Comparison of ENCODE assay signal across 27 cellular contexts in the genomic region with DNA sequence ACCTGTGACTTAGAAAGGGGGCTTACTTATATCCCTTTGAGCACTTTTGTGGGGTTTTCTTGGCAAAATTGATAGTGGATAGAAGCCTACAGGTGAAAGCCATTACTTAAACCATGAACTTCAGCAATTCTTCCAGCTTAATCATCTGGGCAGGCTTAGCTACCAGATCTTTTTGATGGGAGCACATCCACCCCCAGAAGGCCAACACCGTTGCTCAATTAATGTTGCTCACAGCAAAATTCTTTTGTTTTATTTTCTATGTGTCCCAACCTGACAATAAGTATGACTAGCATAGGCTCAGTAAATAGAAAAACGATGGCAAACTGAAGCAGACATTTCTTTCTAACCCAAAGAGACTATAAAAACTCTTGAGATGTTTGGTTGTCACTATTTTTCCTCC.
"Had no signal": no experiment of that assay in that cellular context is flagged by ENCODE, and none has a peak within 500 bp of the region (broad histone marks: within the 10 kb centered on the region; RNA-seq: fewer than 3 reads in every experiment).

No MANE protein-coding gene starts in this region.

- H3K27ac Mint-ChIP-seq: activated CD4-positive, alpha-beta T cell treated with anti-CD3 and anti-CD28 coated beads, Interleukin-2, amount 10 ng/mL, durations not matched to agents 7 days and 5 days; activated CD8-positive, alpha-beta T cell treated with anti-CD3 and anti-CD28 coated beads for 36 hours; activated T-helper 1 cell treated with anti-CD3 and anti-CD28 coated beads, Interleukin-12 subunit alpha, Interleukin-12 subunit beta, Interleukin-2, Interleukin-4 antibody, amounts not matched to agents 30 ng/mL and 10 ng/mL and 1 ng/mL, durations not matched to agents 14 hours and 24 hours and 36 hours; memory B cell; stimulated activated effector memory CD8-positive, alpha-beta T cell treated with anti-CD3 and anti-CD28 coated beads, Interleukin-12 subunit alpha, Interleukin-12 subunit beta, amount 100 ng/mL, for 72 hours; type B pancreatic cell had no signal

- H3K27me3 Mint-ChIP-seq: activated CD4-positive, alpha-beta T cell treated with anti-CD3 and anti-CD28 coated beads, Interleukin-2, amount 10 ng/mL, durations not matched to agents 7 days and 5 days; type B pancreatic cell had no signal

- DNase-seq: activated CD4-positive, alpha-beta T cell treated with anti-CD3 and anti-CD28 coated beads, Interleukin-2, amount 10 ng/mL, durations not matched to agents 7 days and 5 days; activated CD4-positive, CD25-positive, alpha-beta regulatory T cell treated with anti-CD3 and anti-CD28 coated beads, Interleukin-2, amount 50 U/mL, for 72 hours; activated CD8-positive, alpha-beta T cell treated with anti-CD3 and anti-CD28 coated beads for 36 hours; activated gamma-delta T cell; activated naive CD4-positive, alpha-beta T cell treated with anti-CD3 and anti-CD28 coated beads, Interleukin-2, amount 50 U/mL, for 16 hours; anterior cingulate cortex; central memory CD4-positive, alpha-beta T cell; dermis blood vessel endothelial cell; effector CD8-positive, alpha-beta T cell; head of caudate nucleus; left ventricle myocardium superior; naive B cell; nucleus accumbens; right cardiac atrium; stimulated activated CD4-positive, alpha-beta T cell treated with anti-CD3 and anti-CD28 coated beads, Interleukin-2, amount 100 ng/mL, for 24 hours; stomach had no signal

- H3K9me3 ChIP-seq: gastroesophageal sphincter, stomach, vagina had no signal

- H3K4me1 Mint-ChIP-seq: activated CD4-positive, alpha-beta T cell treated with anti-CD3 and anti-CD28 coated beads, Interleukin-2, amount 10 ng/mL, durations not matched to agents 7 days and 5 days; naive B cell; stimulated activated effector memory CD8-positive, alpha-beta T cell treated with anti-CD3 and anti-CD28 coated beads, Interleukin-12 subunit alpha, Interleukin-12 subunit beta, amount 100 ng/mL, for 72 hours had no signal

- H3K4me3 Mint-ChIP-seq: activated CD4-positive, alpha-beta T cell treated with anti-CD3 and anti-CD28 coated beads, Interleukin-2, amount 10 ng/mL, durations not matched to agents 7 days and 5 days; activated CD8-positive, alpha-beta T cell treated with anti-CD3 and anti-CD28 coated beads for 36 hours; activated T-helper 1 cell treated with anti-CD3 and anti-CD28 coated beads, Interleukin-12 subunit alpha, Interleukin-12 subunit beta, Interleukin-2, Interleukin-4 antibody, amounts not matched to agents 30 ng/mL and 10 ng/mL and 1 ng/mL, durations not matched to agents 14 hours and 24 hours and 36 hours; memory B cell; naive B cell; stimulated activated effector memory CD8-positive, alpha-beta T cell treated with anti-CD3 and anti-CD28 coated beads, Interleukin-12 subunit alpha, Interleukin-12 subunit beta, amount 100 ng/mL, for 72 hours; type B pancreatic cell had no signal

- H3K36me3 ChIP-seq: gastroesophageal sphincter, stomach, vagina had no signal

- H3K27me3 ChIP-seq: gastroesophageal sphincter, stomach, vagina had no signal

- H3K4me1 ChIP-seq: gastroesophageal sphincter, parathyroid adenoma, stomach, vagina had no signal

- H3K4me3 ChIP-seq: gastroesophageal sphincter, skin epidermis, stomach, vagina had no signal

- H3K9me3 Mint-ChIP-seq: activated CD4-positive, alpha-beta T cell treated with anti-CD3 and anti-CD28 coated beads, Interleukin-2, amount 10 ng/mL, durations not matched to agents 7 days and 5 days; activated CD8-positive, alpha-beta T cell treated with anti-CD3 and anti-CD28 coated beads for 36 hours; activated T-helper 1 cell treated with anti-CD3 and anti-CD28 coated beads, Interleukin-12 subunit alpha, Interleukin-12 subunit beta, Interleukin-2, Interleukin-4 antibody, amounts not matched to agents 30 ng/mL and 10 ng/mL and 1 ng/mL, durations not matched to agents 14 hours and 24 hours and 36 hours; brain; memory B cell; naive B cell; type B pancreatic cell had no signal

- H3K79me2 ChIP-seq: parathyroid adenoma had no signal

- H2AFZ ChIP-seq: parathyroid adenoma had no signal

- H3K27ac ChIP-seq: gastroesophageal sphincter, parathyroid adenoma, stomach, vagina, VCaP had no signal

- H3K9ac ChIP-seq: parathyroid adenoma had no signal

- H3K36me3 Mint-ChIP-seq: brain; memory B cell; naive B cell; stimulated activated effector memory CD8-positive, alpha-beta T cell treated with anti-CD3 and anti-CD28 coated beads, Interleukin-12 subunit alpha, Interleukin-12 subunit beta, amount 100 ng/mL, for 72 hours; type B pancreatic cell had no signal

- ATAC-seq: activated CD8-positive, alpha-beta T cell treated with anti-CD3 and anti-CD28 coated beads for 36 hours; esophagus mucosa; gastroesophageal sphincter; left ventricle myocardium superior; right cardiac atrium; stimulated activated effector memory CD8-positive, alpha-beta T cell treated with anti-CD3 and anti-CD28 coated beads, Interleukin-12 subunit alpha, Interleukin-12 subunit beta, amount 100 ng/mL, for 72 hours had no signal
